Comparison of ENCODE assay signal across 11 cellular contexts in the genomic region with DNA sequence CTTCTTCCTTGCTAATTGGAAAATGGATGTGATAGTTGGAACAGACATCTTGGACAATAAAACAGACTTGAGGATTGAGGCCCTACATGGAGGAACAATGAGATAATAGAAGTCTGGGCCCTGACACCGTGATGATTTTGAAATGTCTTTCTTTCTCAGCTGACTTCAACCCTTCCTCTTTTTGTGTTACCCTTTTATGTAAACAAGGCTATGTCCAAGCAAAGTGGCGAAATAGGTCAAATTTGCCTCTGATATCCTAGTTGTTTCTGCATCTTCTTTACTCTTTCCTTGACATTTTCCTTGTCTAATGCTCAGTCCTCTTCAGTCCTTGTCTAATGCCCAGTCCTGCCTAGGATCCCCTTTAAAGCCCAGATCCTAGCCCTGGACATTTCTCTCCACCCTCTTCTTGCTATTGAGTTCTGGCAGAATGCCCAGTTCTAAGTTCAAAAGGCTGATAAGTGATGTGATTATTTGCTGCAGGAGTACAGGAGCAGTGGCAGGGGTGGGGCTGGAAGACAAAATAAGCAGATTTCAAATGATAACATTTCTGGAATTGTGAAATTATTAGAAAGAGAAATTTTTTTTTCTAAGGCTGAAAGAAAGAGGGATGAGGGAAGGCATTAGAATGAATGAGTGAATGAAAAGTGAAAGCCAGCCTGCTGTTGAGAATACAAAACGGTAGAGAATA. TPM values are rescaled to one million over a fixed set of nuclear protein-coding genes. Genes with fewer than 3 reads are reported as not detected.
DNase-seq lines count a peak whose midpoint lies in the region; ATAC-seq and TF ChIP-seq lines count a peak whose summit lies in the region.
"Had no signal": no experiment of that assay in that cellular context is flagged by ENCODE, and none has a peak within 500 bp of the region (broad histone marks: within the 10 kb centered on the region; RNA-seq: fewer than 3 reads in every experiment).

No MANE protein-coding gene starts in this region.

- H3K36me3 ChIP-seq in cardiac muscle cell (no peaks in the 10 kb centered on the region), left ventricle myocardium inferior (no peaks in the 10 kb centered on the region)
- H3K36me3 ChIP-seq: HAP-1 had no signal

- TF ChIP-seq CTCF in cardiac muscle cell (IDR thresholded peaks at IDR 0.05; ENCODE audit: low read depth, low read length) (no peak), left ventricle myocardium inferior (IDR thresholded peaks at IDR 0.05; ENCODE audit: borderline replicate concordance) (no peak)

- intact Hi-C loops in left ventricle myocardium inferior (cut with micrococcal nuclease) = no loop called here

- peaks cover 16 to 17% of the 10 kb centered on the region in 2 donors for H3K27me3 Mint-ChIP-seq in stimulated activated naive B cell treated with anti-CD40 and anti-IgM and Interleukin-4, amounts not matched to agents 10 μg/mL and 1 μg/mL and 100 μg/mL, for 72 hours

- peaks cover 29% of the 10 kb centered on the region for H3K4me1 ChIP-seq in cardiac muscle cell (ENCODE audit: low read depth)
- H3K4me1 ChIP-seq in left ventricle myocardium inferior = peaks cover 24% of the 10 kb centered on the region

- H3K27me3 ChIP-seq in cardiac muscle cell (no peaks in the 10 kb centered on the region), left ventricle myocardium inferior (ENCODE audit: low read depth) (peaks cover 2% of the 10 kb centered on the region)

- H3K9me3 Mint-ChIP-seq in stimulated activated naive B cell treated with anti-CD40 and anti-IgM and Interleukin-4, amounts not matched to agents 10 μg/mL and 1 μg/mL and 100 μg/mL, for 72 hours = no peaks in the 10 kb centered on the region

- H3K4me3 Mint-ChIP-seq in stimulated activated naive B cell treated with anti-CD40 and anti-IgM and Interleukin-4, amounts not matched to agents 10 μg/mL and 1 μg/mL and 100 μg/mL, for 72 hours = no peak overlapping the region

- H3K4me1 Mint-ChIP-seq in stimulated activated naive B cell treated with anti-CD40 and anti-IgM and Interleukin-4, amounts not matched to agents 10 μg/mL and 1 μg/mL and 100 μg/mL, for 72 hours = peaks cover 2 to 6% of the 10 kb centered on the region in 2 donors

- H3K4me3 ChIP-seq in cardiac muscle cell (no peak overlapping the region), left ventricle myocardium inferior (no peak overlapping the region)
- H3K4me3 ChIP-seq: coronary artery, HAP-1 had no signal

- no peak overlapping the region for H3K27ac ChIP-seq in cardiac muscle cell
- H3K27ac ChIP-seq in left ventricle myocardium inferior (replicated peaks) = no peak overlapping the region

- peak overlapping the region; percentile 15 for H3K27ac Mint-ChIP-seq in stimulated activated naive B cell treated with anti-CD40 and anti-IgM and Interleukin-4, amounts not matched to agents 10 μg/mL and 1 μg/mL and 100 μg/mL, for 72 hours

- H3K9me3 ChIP-seq in cardiac muscle cell (ENCODE audit: low read depth) (no peaks in the 10 kb centered on the region), left ventricle myocardium inferior (replicated peaks) (no peaks in the 10 kb centered on the region)
- H3K9me3 ChIP-seq: HAP-1 had no signal

- no peaks in the 10 kb centered on the region for H3K36me3 Mint-ChIP-seq in stimulated activated naive B cell treated with anti-CD40 and anti-IgM and Interleukin-4, amounts not matched to agents 10 μg/mL and 1 μg/mL and 100 μg/mL, for 72 hours

- no peak for ATAC-seq in stimulated activated naive B cell treated with anti-CD40 and anti-IgM and Interleukin-4, amounts not matched to agents 10 μg/mL and 1 μg/mL and 100 μg/mL, for 72 hours (replicated peaks)
- ATAC-seq in GM19455 (IDR thresholded peaks at IDR 0.05; ENCODE audit: unreplicated experiment) (no peak), GM21717 (IDR thresholded peaks at IDR 0.05; ENCODE audit: unreplicated experiment) (no peak)

- DNase-seq in cardiac muscle cell (ENCODE audit: low read depth in 1 of 2, low spot score in 1 of 2) (peak; percentile 12 to 80), left ventricle myocardium inferior (no peak), NCI-H748 treated with DMSO at 0.1 percent for 48 hours (lab: John Stamatoyannopoulos, UW) (peak; percentile 49), dermis blood vessel endothelial cell (peak; percentile 27)
- no peak for DNase-seq in stimulated activated naive B cell treated with anti-CD40 and anti-IgM and Interleukin-4, amounts not matched to agents 10 μg/mL and 1 μg/mL and 100 μg/mL, for 72 hours
- no peak for DNase-seq in activated CD4-positive, CD25-positive, alpha-beta regulatory T cell treated with anti-CD3 and anti-CD28 coated beads, Interleukin-2, amount 50 U/mL, for 72 hours
- DNase-seq: activated T-cell treated with anti-CD3 and anti-CD28 coated beads for 4 hours had no signal

RNA-seq across cellular contexts. Expression of gene VPS8, which starts 6.5 kb away (rescaled TPM):
- total RNA-seq in cardiac muscle cell (45.3 and 47.1 TPM in 2 replicates), left ventricle myocardium inferior (83.9 TPM), dermis blood vessel endothelial cell (61.2 and 75.9 TPM in 2 replicates)
- polyA plus RNA-seq in cardiac muscle cell = 41.2 and 61.5 TPM in 2 replicates

Comparison
In these comparisons a context has a peak if more than half of its experiments do, and no peak if none do; other contexts are left out.
1. DNase-seq: peak in cardiac muscle cell (2 of 2), NCI-H748 treated with DMSO at 0.1 percent for 48 hours (single experiment) and dermis blood vessel endothelial cell (single experiment); none in left ventricle myocardium inferior (single experiment), stimulated activated naive B cell treated with anti-CD40 and anti-IgM and Interleukin-4, amounts not matched to agents 10 μg/mL and 1 μg/mL and 100 μg/mL, for 72 hours (single experiment) and activated CD4-positive, CD25-positive, alpha-beta regulatory T cell treated with anti-CD3 and anti-CD28 coated beads, Interleukin-2, amount 50 U/mL, for 72 hours (single experiment).